ENCODE assay signal across 8 cellular contexts in genomic region chr10:72692057-72692891, GRCh38. TPM values are rescaled to one million over a fixed set of nuclear protein-coding genes. Genes with fewer than 3 reads are reported as not detected.
DNase-seq lines count a peak whose midpoint lies in the region; ATAC-seq and TF ChIP-seq lines count a peak whose summit lies in the region.

A gene with protein sequence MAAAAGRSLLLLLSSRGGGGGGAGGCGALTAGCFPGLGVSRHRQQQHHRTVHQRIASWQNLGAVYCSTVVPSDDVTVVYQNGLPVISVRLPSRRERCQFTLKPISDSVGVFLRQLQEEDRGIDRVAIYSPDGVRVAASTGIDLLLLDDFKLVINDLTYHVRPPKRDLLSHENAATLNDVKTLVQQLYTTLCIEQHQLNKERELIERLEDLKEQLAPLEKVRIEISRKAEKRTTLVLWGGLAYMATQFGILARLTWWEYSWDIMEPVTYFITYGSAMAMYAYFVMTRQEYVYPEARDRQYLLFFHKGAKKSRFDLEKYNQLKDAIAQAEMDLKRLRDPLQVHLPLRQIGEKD (plus strand): TSS chr10:72692143. CDS start chr10:72692152, 9 bp downstream.

- TF ChIP-seq CTCF in RWPE2 (IDR thresholded peaks at IDR 0.05; ENCODE audit: poor library complexity, severe bottlenecking) = no peak
- peak in 2 of 4 experiments; percentile 7 to 14 for TF ChIP-seq CTCF in gastroesophageal sphincter (IDR thresholded peaks at IDR 0.05)
- TF ChIP-seq CTCF in neutrophil (IDR thresholded peaks at IDR 0.05) = peak; percentile 32
- TF ChIP-seq CTCF in subcutaneous adipose tissue (IDR thresholded peaks at IDR 0.05; ENCODE audit: low read depth) = no peak

- H3K27me3 ChIP-seq in RWPE2 (ENCODE audit: insufficient read depth, poor library complexity, severe bottlenecking) (no peaks in the 10 kb centered on the region), gastroesophageal sphincter (no peaks in the 10 kb centered on the region), neutrophil (no peaks in the 10 kb centered on the region)

- DNase-seq in Caki2 (ENCODE audit: low read depth) (peak; percentile 89), HUDEP-2 (lab: John Stamatoyannopoulos, UW; ENCODE audit: unreplicated experiment in 76 of 76) (peak in 64 of 76 experiments; percentile 13 to 94 (median 86)), RWPE2 (ENCODE audit: low spot score) (peak; percentile 97)
- DNase-seq in activated naive CD4-positive, alpha-beta T cell (lab: John Stamatoyannopoulos, UW) = peak; percentile 73 to 90 (median 80)

- in situ Hi-C loops in Caki2 (cut with HindIII; ENCODE audit: low pct_unique_long_range_greater_than_20kb, low sequenced_read_pairs) = no loop called here

- H3K9me3 ChIP-seq in RWPE2 (ENCODE audit: severe bottlenecking) (no peaks in the 10 kb centered on the region), gastroesophageal sphincter (no peaks in the 10 kb centered on the region), neutrophil (no peaks in the 10 kb centered on the region)

- WGBS in gastroesophageal sphincter (ENCODE audit: low coverage in 1 of 2), 2 donors = 0% methylated on average over 2 of the region's 85 CpGs; no CpG with 5 or more reads in 1 of the 2 donors

- H3K4me1 ChIP-seq in RWPE2 (ENCODE audit: insufficient read depth, poor library complexity, severe bottlenecking) = peaks cover 26% of the 10 kb centered on the region
- peaks cover 6 to 38% (median 11%) of the 10 kb centered on the region in 3 donors for H3K4me1 ChIP-seq in gastroesophageal sphincter
- H3K4me1 ChIP-seq in neutrophil (ENCODE audit: control insufficient read depth in 1 of 2, insufficient read depth in 1 of 2, low read depth in 1 of 2, low read length in 1 of 2) = peaks cover 53% of the 10 kb centered on the region in 2 experiments

- ATAC-seq in GM21360 (IDR thresholded peaks at IDR 0.05; ENCODE audit: unreplicated experiment) = peak; percentile 84
- ATAC-seq in RWPE2 (ENCODE audit: low read depth) = peak; percentile 11; the same call in 2 of the 3 replicates
- peak; percentile 99 for ATAC-seq in gastroesophageal sphincter

- H3K27ac ChIP-seq in RWPE2 (ENCODE audit: poor library complexity, severe bottlenecking) = peak within 1 kb of the TSS; percentile 60
- H3K27ac ChIP-seq in gastroesophageal sphincter = peak within 1 kb of the TSS; percentile 73 to 97 (median 93)
- H3K27ac ChIP-seq in neutrophil = peak within 1 kb of the TSS; percentile 89

- peak; percentile 47 to 54 for TF ChIP-seq POLR2A in gastroesophageal sphincter (IDR thresholded peaks at IDR 0.05)

- H3K4me3 ChIP-seq in RWPE2 (ENCODE audit: severe bottlenecking) = peak within 1 kb of the TSS; percentile 75
- H3K4me3 ChIP-seq in gastroesophageal sphincter = peak within 1 kb of the TSS; percentile 71 to 97
- peak within 1 kb of the TSS; percentile 75 to 85 for H3K4me3 ChIP-seq in neutrophil (ENCODE audit: low read depth in 1 of 2, low read length in 1 of 2)

- no peak for TF ChIP-seq EP300 in gastroesophageal sphincter (IDR thresholded peaks at IDR 0.05)

- H3K36me3 ChIP-seq in RWPE2 (ENCODE audit: low read depth) (0 out of 2 replicates have a peak, but pooled peaks cover 3% of the 10 kb centered on the region), gastroesophageal sphincter (no peaks in the 10 kb centered on the region), neutrophil (no peaks in the 10 kb centered on the region)

RNA-seq across cellular contexts. Expression of the gene that starts here (rescaled TPM):
- 81.5 and 115 TPM in 2 replicates for total RNA-seq in Caki2 (2014; rRNA removed; shearing (Covaris generic); ENCODE audit: low replicate concordance)
- 10 to 100 TPM; 17.6 to 24.9 (median 20.3) TPM for total RNA-seq in gastroesophageal sphincter
- total RNA-seq in subcutaneous adipose tissue = 10 to 100 TPM; 14.1 to 18.1 (median 15.8) TPM

Comparison
In these comparisons a context has a peak if more than half of its experiments do, and no peak if none do; other contexts are left out.
1. Peak in every context shown above with its lines: DNase-seq, ATAC-seq, H3K4me3 ChIP-seq and H3K27ac ChIP-seq.
2. ATAC-seq: peak in every context shown above with its lines; median percentile 99 in gastroesophageal sphincter; 84 in GM21360; 11 in RWPE2.